11 cellular contexts compared by ENCODE assay signal in genomic region chr7:707296-708000, GRCh38.
"Had no signal": no experiment of that assay in that cellular context is flagged by ENCODE, and none has a peak within 500 bp of the region (broad histone marks: within the 10 kb centered on the region; RNA-seq: fewer than 3 reads in every experiment).

No MANE protein-coding gene starts in this region.

- H3K9me3 Mint-ChIP-seq: type B pancreatic cell had no signal

- H3K27ac Mint-ChIP-seq: activated CD8-positive, alpha-beta T cell treated with anti-CD3 and anti-CD28 coated beads for 36 hours; activated T-helper 1 cell treated with anti-CD3 and anti-CD28 coated beads, Interleukin-12 subunit alpha, Interleukin-12 subunit beta, Interleukin-2, Interleukin-4 antibody, amounts not matched to agents 30 ng/mL and 10 ng/mL and 1 ng/mL, durations not matched to agents 14 hours and 24 hours and 36 hours; stimulated activated memory B cell treated with anti-CD40 and anti-IgM and Interleukin-4, amounts not matched to agents 10 μg/mL and 1 μg/mL and 100 μg/mL, for 72 hours; T-cell; type B pancreatic cell had no signal

- ATAC-seq: activated CD8-positive, alpha-beta T cell treated with anti-CD3 and anti-CD28 coated beads for 36 hours; gastrocnemius medialis; heart left ventricle; Right ventricle myocardium inferior; stimulated activated memory B cell treated with anti-CD40 and anti-IgM and Interleukin-4, amounts not matched to agents 10 μg/mL and 1 μg/mL and 100 μg/mL, for 72 hours; T-cell had no signal

- DNase-seq: activated CD4-positive, alpha-beta T cell treated with anti-CD3 and anti-CD28 coated beads for 4 hours; activated CD8-positive, alpha-beta T cell treated with anti-CD3 and anti-CD28 coated beads for 36 hours; gastrocnemius medialis; stimulated activated CD4-positive, alpha-beta T cell treated with anti-CD3 and anti-CD28 coated beads, Interleukin-2, amount 100 ng/mL, for 48 hours; substantia nigra; T-cell had no signal

- H3K4me1 Mint-ChIP-seq: stimulated activated memory B cell treated with anti-CD40 and anti-IgM and Interleukin-4, amounts not matched to agents 10 μg/mL and 1 μg/mL and 100 μg/mL, for 72 hours had no signal

- H3K27me3 Mint-ChIP-seq: activated CD8-positive, alpha-beta T cell treated with anti-CD3 and anti-CD28 coated beads for 36 hours; stimulated activated memory B cell treated with anti-CD40 and anti-IgM and Interleukin-4, amounts not matched to agents 10 μg/mL and 1 μg/mL and 100 μg/mL, for 72 hours; T-cell; type B pancreatic cell had no signal

- H3K4me3 Mint-ChIP-seq: activated CD8-positive, alpha-beta T cell treated with anti-CD3 and anti-CD28 coated beads for 36 hours; activated T-helper 1 cell treated with anti-CD3 and anti-CD28 coated beads, Interleukin-12 subunit alpha, Interleukin-12 subunit beta, Interleukin-2, Interleukin-4 antibody, amounts not matched to agents 30 ng/mL and 10 ng/mL and 1 ng/mL, durations not matched to agents 14 hours and 24 hours and 36 hours; stimulated activated memory B cell treated with anti-CD40 and anti-IgM and Interleukin-4, amounts not matched to agents 10 μg/mL and 1 μg/mL and 100 μg/mL, for 72 hours; T-cell; type B pancreatic cell had no signal
